ENCODE assay signal across 14 cellular contexts in the genomic region with DNA sequence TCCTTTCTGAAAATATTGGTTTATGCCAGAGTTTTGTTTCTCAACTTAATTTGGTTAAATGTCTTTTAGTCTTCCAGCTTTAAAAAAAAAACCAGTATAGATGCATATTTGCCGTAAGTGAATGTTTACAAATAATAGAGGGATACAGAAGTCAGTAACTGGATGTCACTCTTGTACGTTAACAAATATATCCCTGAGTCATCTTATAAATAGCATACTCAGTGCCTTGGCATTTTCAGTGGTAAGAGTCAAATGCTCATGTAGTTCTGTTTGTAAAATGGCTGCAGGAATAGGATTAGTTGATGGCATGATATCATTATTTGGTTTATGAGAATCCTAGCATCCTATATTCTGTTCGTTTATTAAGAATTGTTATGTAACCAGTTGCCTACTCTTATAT. TPM values are rescaled to one million over a fixed set of nuclear protein-coding genes. Genes with fewer than 3 reads are reported as not detected.
DNase-seq lines count a peak whose midpoint lies in the region; ATAC-seq, FAIRE-seq and TF ChIP-seq lines count a peak whose summit lies in the region.
"Had no signal": no experiment of that assay in that cellular context is flagged by ENCODE, and none has a peak within 500 bp of the region (broad histone marks: within the 10 kb centered on the region; RNA-seq: fewer than 3 reads in every experiment).

No MANE protein-coding gene starts in this region.

- no peaks in the 10 kb centered on the region for H3K36me3 Mint-ChIP-seq in endothelial cell (ENCODE audit: low read depth, unreplicated experiment)

- TF ChIP-seq CTCF in A549 (IDR thresholded peaks at IDR 0.05): no peak
- no peak for TF ChIP-seq CTCF in K562 (IDR thresholded peaks at IDR 0.05 in 2 of 3, conservative IDR thresholded peaks at IDR 0.05 in 1 of 3; ENCODE audit: insufficient read depth in 2 of 3, low read depth in 1 of 3, low read length in 3 of 3)
- TF ChIP-seq CTCF in right atrium auricular region (IDR thresholded peaks at IDR 0.05): no peak
- TF ChIP-seq CTCF in endothelial cell (IDR thresholded peaks at IDR 0.05; ENCODE audit: unreplicated experiment): no peak

- BruUV-seq in K562 (replicated peaks; lab: Mats Ljungman, UMichigan): no TSS peak

- H3K27ac ChIP-seq in A549 (peak overlapping the region in 1 of 2 experiments; percentile 44; a peak in 1 of 6 replicates), K562 (ENCODE audit: extremely low read depth, low read depth, low read length) (no peak overlapping the region), right atrium auricular region (peak overlapping the region; percentile 42 to 71)

- H3K36me3 ChIP-seq in K562 (ENCODE audit: control insufficient read depth, insufficient read depth, low read length) (peaks cover 37% of the 10 kb centered on the region; the same call in 2 of the 3 replicates), right atrium auricular region (peaks cover 5% of the 10 kb centered on the region)

- no peak overlapping the region for H3K4me3 Mint-ChIP-seq in endothelial cell (ENCODE audit: unreplicated experiment)
- H3K4me3 Mint-ChIP-seq: activated CD8-positive, alpha-beta T cell treated with anti-CD3 and anti-CD28 coated beads, Interleukin-2, amount 10 ng/mL, durations not matched to agents 7 days and 5 days; activated naive CD4-positive, alpha-beta T cell treated with anti-CD3 and anti-CD28 coated beads, Interleukin-2, amount 50 U/mL, for 24 hours; B cell; T-helper 17 cell had no signal

- H3K4me1 ChIP-seq in A549: peaks cover 46% of the 10 kb centered on the region
- peaks cover 0 to 6% of the 10 kb centered on the region in 2 experiments; a peak in 4 of 5 replicates for H3K4me1 ChIP-seq in K562 (replicated peaks in 1 of 2; ENCODE audit: control insufficient read depth in 2 of 2, insufficient read depth in 2 of 2, low read length in 2 of 2)
- H3K4me1 ChIP-seq in right atrium auricular region: peaks cover 0 to 34% of the 10 kb centered on the region in 2 donors

- CTCF ChIA-PET in A549 (lab: Yijun Ruan, JAX): no interaction called here
- CTCF ChIA-PET in K562 (lab: Yijun Ruan, JAX; ENCODE audit: low intra/inter-chr PET ratio): no interaction called here

- intact Hi-C loops in K562 (cut with micrococcal nuclease): no loop called here

- peaks cover 5% of the 10 kb centered on the region for H4K20me1 ChIP-seq in K562 (replicated peaks; ENCODE audit: control insufficient read depth, insufficient read depth, low read length)

- ATAC-seq in A549 (peak; percentile 78 to 84; a peak in 5 of 6 replicates), K562 (no peak), HG02884 (IDR thresholded peaks at IDR 0.05; ENCODE audit: unreplicated experiment) (no peak)
- ATAC-seq: activated CD8-positive, alpha-beta T cell treated with anti-CD3 and anti-CD28 coated beads, Interleukin-2, amount 10 ng/mL, durations not matched to agents 7 days and 5 days; T-helper 17 cell had no signal

- peaks cover 2% of the 10 kb centered on the region for H3K27me3 Mint-ChIP-seq in endothelial cell (ENCODE audit: unreplicated experiment)
- H3K27me3 Mint-ChIP-seq: activated naive CD4-positive, alpha-beta T cell treated with anti-CD3 and anti-CD28 coated beads, Interleukin-2, amount 50 U/mL, for 24 hours; B cell; T-helper 17 cell had no signal

- H3K9me3 ChIP-seq in A549 (no peaks in the 10 kb centered on the region), K562 (replicated peaks; ENCODE audit: control insufficient read depth, insufficient read depth, low read depth, low read length) (no peaks in the 10 kb centered on the region), right atrium auricular region (no peaks in the 10 kb centered on the region)
- H3K9me3 ChIP-seq: tibial nerve had no signal

- 6% methylated on average over 3 of the region's 3 CpGs for WGBS in A549 (ENCODE audit: missing lambda C conversion rate)
- 63% methylated on average over 3 of the region's 3 CpGs for WGBS in K562 (ENCODE audit: insufficient coverage, low coverage, missing lambda C conversion rate)

- FAIRE-seq in A549 (lab: Jason Lieb, UNC) (no peak), K562 (lab: Jason Lieb, UNC) (no peak)

- TF ChIP-seq EP300 in A549 (IDR thresholded peaks at IDR 0.05) (no peak), K562 (IDR thresholded peaks at IDR 0.05; ENCODE audit: low read length) (no peak)

- POLR2A ChIA-PET in A549 (lab: Yijun Ruan, JAX): no interaction called here
- POLR2A ChIA-PET in K562 (lab: Yijun Ruan, JAX): interaction anchor here (0.8 to 1.3 kb wide), 3 partner anchors 10 to 54 kb away, joined by 4 read pairs; no protein-coding TSS in a partner anchor

- H3K79me2 ChIP-seq in K562 (ENCODE audit: control insufficient read depth, insufficient read depth, low read length): peaks cover 100% of the 10 kb centered on the region

- no peaks in the 10 kb centered on the region for H3K9me3 Mint-ChIP-seq in endothelial cell (ENCODE audit: unreplicated experiment)
- H3K9me3 Mint-ChIP-seq: activated naive CD4-positive, alpha-beta T cell treated with anti-CD3 and anti-CD28 coated beads, Interleukin-2, amount 50 U/mL, for 24 hours had no signal

- no peak for TF ChIP-seq POLR2A in A549 (IDR thresholded peaks at IDR 0.05; ENCODE audit: low read length)
- TF ChIP-seq POLR2A in K562 (conservative IDR thresholded peaks at IDR 0.05): no peak

- H3K4me2 ChIP-seq in A549: peak overlapping the region; percentile 44
- H3K4me2 ChIP-seq in K562 (ENCODE audit: insufficient read depth, low read length): no peak overlapping the region

- H2AFZ ChIP-seq in K562 (ENCODE audit: low read depth, low read length): no peak overlapping the region

- H3K27me3 ChIP-seq in K562 (ENCODE audit: control insufficient read depth in 2 of 2, insufficient read depth in 2 of 2, low read length in 2 of 2) (no peaks in the 10 kb centered on the region), right atrium auricular region (no peaks in the 10 kb centered on the region)
- H3K27me3 ChIP-seq: tibial nerve had no signal

- H3K9ac ChIP-seq in K562 (ENCODE audit: insufficient read depth in 1 of 2, low read depth in 2 of 2, low read length in 2 of 2): no peak overlapping the region

- peaks cover 5% of the 10 kb centered on the region for H3K9me1 ChIP-seq in K562 (ENCODE audit: control insufficient read depth, insufficient read depth, low read length)

- DNase-seq in A549 (ENCODE audit: low read depth in 1 of 2, low spot score in 1 of 2) (peak; percentile 19 to 64), HPDE6-E6E7 (ENCODE audit: extremely low spot score) (peak; percentile 25), K562 (ENCODE audit: extremely low read depth in 1 of 4, low spot score in 3 of 4) (no peak), right atrium auricular region (ENCODE audit: low spot score) (no peak), SHP77 (lab: John Stamatoyannopoulos, UW) (no peak), DMS114 treated with DMSO at 0.1 percent for 48 hours (lab: John Stamatoyannopoulos, UW; ENCODE audit: unreplicated experiment) (no peak), endothelial cell (ENCODE audit: low spot score) (no peak)
- DNase-seq: activated CD8-positive, alpha-beta T cell treated with anti-CD3 and anti-CD28 coated beads, Interleukin-2, amount 10 ng/mL, durations not matched to agents 7 days and 5 days; NCI-H1417 treated with DMSO at 0.1 percent for 48 hours; T-helper 17 cell had no signal

- no peak overlapping the region for H3K27ac Mint-ChIP-seq in endothelial cell (ENCODE audit: unreplicated experiment)
- H3K27ac Mint-ChIP-seq: activated CD8-positive, alpha-beta T cell treated with anti-CD3 and anti-CD28 coated beads, Interleukin-2, amount 10 ng/mL, durations not matched to agents 7 days and 5 days; activated naive CD4-positive, alpha-beta T cell treated with anti-CD3 and anti-CD28 coated beads, Interleukin-2, amount 50 U/mL, for 24 hours; B cell had no signal

- TF ChIP-seq RAD21 in A549 (conservative IDR thresholded peaks at IDR 0.05 in 1 of 2, IDR thresholded peaks at IDR 0.05 in 1 of 2): no peak
- no peak for TF ChIP-seq RAD21 in K562 (CRISPR knock-in tag; conservative IDR thresholded peaks at IDR 0.05 in 1 of 2, IDR thresholded peaks at IDR 0.05 in 1 of 2)

- H3K4me1 Mint-ChIP-seq in endothelial cell (ENCODE audit: unreplicated experiment): peaks cover 4% of the 10 kb centered on the region

- in situ Hi-C loops in K562 (cut with MboI): no loop called here

- H3K4me3 ChIP-seq in A549 (no peak overlapping the region), K562 (no peak overlapping the region), right atrium auricular region (no peak overlapping the region)
- H3K4me3 ChIP-seq: tibial nerve had no signal

TF ChIP-seq in K562, 482 proteins besides CTCF, POLR2A, EP300 and RAD21 (continues in another document):
- TF ChIP-seq NFE2 (IDR thresholded peaks at IDR 0.05; ENCODE audit: low read depth): peak; percentile 39; the same call in 1 of the 2 replicates
- peak; percentile 51 for TF ChIP-seq C11orf30 (IDR thresholded peaks at IDR 0.05; ENCODE audit: low read depth)
- peak; percentile 65 for TF ChIP-seq MAFG (tag; conservative IDR thresholded peaks at IDR 0.05)
- no peak for TF ChIP-seq ZBTB7A (IDR thresholded peaks at IDR 0.05; ENCODE audit: borderline replicate concordance, control insufficient read depth, low read depth, low read length)

RNA-seq across cellular contexts. Expression of a gene that starts 55.4 kb away (rescaled TPM):
- 7.0 and 14.3 TPM in 2 replicates for polyA plus RNA-seq in A549 (2011; rRNA removed)
- 7.2 and 10.8 TPM in 2 replicates for polyA plus RNA-seq in A549 (2012; cell fraction: cytosol; rRNA removed)
- polyA plus RNA-seq in A549 (2012; cell fraction: nucleus; rRNA removed): 41.3 and 43.5 TPM in 2 replicates
- polyA plus RNA-seq in A549 (2017; fragmentation: RNase III; extraction: RNeasy Plus Mini Kit Qiagen cat#74134 plus additional on column Dnase treatment): 12.2 to 21.2 TPM (median 15.5 TPM) in 3 replicates
- 32.0 and 34.5 TPM in 2 replicates for polyA minus RNA-seq in A549 (2011; rRNA and poly(A)+ RNA removed)
- total RNA-seq in K562 (2011; cell fraction: chromatin; rRNA removed; ENCODE audit: low replicate concordance): 154 and 372 TPM in 2 replicates
- 64.2 and 82.1 TPM in 2 replicates for total RNA-seq in K562 (2011; cell fraction: nucleolus; rRNA removed)
- 125 and 165 TPM in 2 replicates for total RNA-seq in K562 (2011; cell fraction: nucleoplasm; rRNA removed)
- 27.2 and 27.8 TPM in 2 replicates for total RNA-seq in K562 (2014; rRNA removed)
- 29.9 and 36.1 TPM in 2 replicates for total RNA-seq in K562 (2014; rRNA removed; fragmentation: Illumina TruSeq; extraction: Trizol)
- total RNA-seq in K562 (2015; rRNA removed; fragmentation: Illumina TruSeq; extraction: Trizol): 24.5 and 29.1 TPM in 2 replicates
- 72.1 and 80.2 TPM in 2 replicates for total RNA-seq in K562 (2021)
- 11.9 and 16.4 TPM in 2 replicates for polyA plus RNA-seq in K562 (2011; rRNA removed)
- polyA plus RNA-seq in K562 (2011; cell fraction: cytosol; rRNA removed): 9.5 and 13.0 TPM in 2 replicates
- polyA plus RNA-seq in K562 (2011; cell fraction: nucleus; rRNA removed): 46.3 and 63.2 TPM in 2 replicates
- polyA plus RNA-seq in K562 (2012): 54.0 and 72.6 TPM in 2 replicates
- 87.5 and 87.6 TPM in 2 replicates for polyA plus RNA-seq in K562 (2014; fragmentation: Illumina TruSeq; extraction: Trizol)
- 10 to 100 TPM in 1 of 2 experiments, 1 to 10 TPM in 1; 5.7 to 13.1 TPM for polyA plus RNA-seq in K562 (2014; fragmentation: Nextera tagmentation; extraction: Ambion mirVana)
- polyA plus RNA-seq in K562 (2014; rRNA removed): 31.9 and 34.6 TPM in 2 replicates
- 52.8 and 75.1 TPM in 2 replicates for polyA minus RNA-seq in K562 (2011; rRNA and poly(A)+ RNA removed)
- 38.6 and 44.5 TPM in 2 replicates for polyA minus RNA-seq in K562 (2011; cell fraction: cytosol; rRNA and poly(A)+ RNA removed)
- polyA minus RNA-seq in K562 (2011; cell fraction: nucleus; rRNA and poly(A)+ RNA removed): 32.0 and 67.9 TPM in 2 replicates
- 10 to 100 TPM; 25.0 to 32.9 TPM for total RNA-seq in right atrium auricular region
- 33.5 TPM for total RNA-seq in endothelial cell (ENCODE audit: unreplicated experiment)

Comparison
In these comparisons a context has a peak if more than half of its experiments do, and no peak if none do; other contexts are left out.
1. ATAC-seq: peak in A549 (2 of 2); none in K562 (single experiment) and HG02884 (single experiment).
2. DNase-seq: peak in A549 (2 of 2) and HPDE6-E6E7 (single experiment); none in K562 (0 of 4), right atrium auricular region (single experiment), SHP77 (0 of 2), DMS114 treated with DMSO at 0.1 percent for 48 hours (single experiment) and endothelial cell (single experiment).